Comparison of ENCODE assay signal across 13 cellular contexts in genomic region chr1:27562021-27562420, GRCh38. TPM values are rescaled to one million over a fixed set of nuclear protein-coding genes. Genes with fewer than 3 reads are reported as not detected.
DNase-seq lines count a peak whose midpoint lies in the region; ATAC-seq, FAIRE-seq and TF ChIP-seq lines count a peak whose summit lies in the region.
"Had no signal": no experiment of that assay in that cellular context is flagged by ENCODE, and none has a peak within 500 bp of the region (broad histone marks: within the 10 kb centered on the region; RNA-seq: fewer than 3 reads in every experiment).

No MANE protein-coding gene starts in this region.

- H3K4me3 Mint-ChIP-seq in activated T-cell treated with anti-CD3 and anti-CD28 coated beads, Interleukin-2, amount 50 U/mL, for 24 hours: no peak overlapping the region

- no peak for DNase-seq in breast epithelium (ENCODE audit: low spot score in 2 of 2)
- DNase-seq in mammary epithelial cell: no peak
- peak in 1 of 6 donors; percentile 42 for DNase-seq in pancreas
- DNase-seq in upper lobe of right lung: no peak
- no peak for DNase-seq in activated CD4-positive, alpha-beta T cell treated with anti-CD3 and anti-CD28 coated beads, Interleukin-2, amount 50 U/mL, for 1 hour
- DNase-seq in activated T-cell treated with anti-CD3 and anti-CD28 coated beads, Interleukin-2, amount 50 U/mL, for 24 hours: no peak
- no peak for DNase-seq in NCI-H2029 treated with DMSO at 0.1 percent for 48 hours (lab: John Stamatoyannopoulos, UW)
- DNase-seq: activated CD4-positive, CD25-positive, alpha-beta regulatory T cell treated with anti-CD3 and anti-CD28 coated beads, Interleukin-2, amount 50 U/mL, for 72 hours; activated naive CD4-positive, alpha-beta T cell; immature natural killer cell; NCI-H2171 had no signal

- no peak for FAIRE-seq in pancreas (lab: Jason Lieb, UNC)
- FAIRE-seq: GM18507 had no signal

- H3K27me3 ChIP-seq in breast epithelium: no peaks in the 10 kb centered on the region
- no peaks in the 10 kb centered on the region for H3K27me3 ChIP-seq in mammary epithelial cell (ENCODE audit: insufficient read depth, low read length)
- H3K27me3 ChIP-seq in gastroesophageal sphincter: no peaks in the 10 kb centered on the region
- no peaks in the 10 kb centered on the region for H3K27me3 ChIP-seq in pancreas
- H3K27me3 ChIP-seq in upper lobe of right lung: no peaks in the 10 kb centered on the region

- H3K27ac Mint-ChIP-seq in activated T-cell treated with anti-CD3 and anti-CD28 coated beads, Interleukin-2, amount 50 U/mL, for 24 hours: no peak overlapping the region

- dilution Hi-C loops in mammary epithelial cell (cut with HindIII; ENCODE audit: low sequenced_read_pairs): no loop called here

- H3K27ac ChIP-seq in breast epithelium: peak overlapping the region; percentile 65 to 95
- no peak overlapping the region for H3K27ac ChIP-seq in mammary epithelial cell (ENCODE audit: insufficient read depth, low read depth, low read length)
- H3K27ac ChIP-seq in gastroesophageal sphincter: peak overlapping the region; percentile 51 to 98 (median 94)
- H3K27ac ChIP-seq in pancreas: peak overlapping the region; percentile 12 to 64 (median 34)
- peak overlapping the region; percentile 51 for H3K27ac ChIP-seq in upper lobe of right lung

- no peak for TF ChIP-seq EP300 in gastroesophageal sphincter (IDR thresholded peaks at IDR 0.05)

- TF ChIP-seq CTCF in breast epithelium (IDR thresholded peaks at IDR 0.05) (no peak), mammary epithelial cell (conservative IDR thresholded peaks at IDR 0.05 in 1 of 2, IDR thresholded peaks at IDR 0.05 in 1 of 2; ENCODE audit: extremely low read depth in 1 of 2, insufficient read depth in 1 of 2, low read depth in 1 of 2, low read length in 2 of 2) (no peak), gastroesophageal sphincter (IDR thresholded peaks at IDR 0.05) (no peak), pancreas (IDR thresholded peaks at IDR 0.05) (no peak), upper lobe of right lung (IDR thresholded peaks at IDR 0.05) (no peak)

- TF ChIP-seq POLR2A in breast epithelium (IDR thresholded peaks at IDR 0.05) (no peak), gastroesophageal sphincter (IDR thresholded peaks at IDR 0.05) (no peak)

- CTCF ChIA-PET in mammary epithelial cell (lab: Charles Lee; ENCODE audit: low non-redundant PET): no interaction called here

- ATAC-seq in gastroesophageal sphincter (no peak), pancreas (no peak), upper lobe of right lung (no peak)

- peaks cover 86% of the 10 kb centered on the region for H3K79me2 ChIP-seq in mammary epithelial cell (ENCODE audit: insufficient read depth, low read length)

- H3K36me3 ChIP-seq in breast epithelium (no peaks in the 10 kb centered on the region), mammary epithelial cell (ENCODE audit: insufficient read depth, low read length) (peaks cover 2% of the 10 kb centered on the region), gastroesophageal sphincter (peaks cover 0 to 12% of the 10 kb centered on the region in 2 donors), pancreas (no peaks in the 10 kb centered on the region), upper lobe of right lung (peaks cover 4% of the 10 kb centered on the region)

- H3K9me3 ChIP-seq in breast epithelium (no peaks in the 10 kb centered on the region), mammary epithelial cell (replicated peaks; ENCODE audit: insufficient read depth, low read length) (no peaks in the 10 kb centered on the region), gastroesophageal sphincter (no peaks in the 10 kb centered on the region), pancreas (no peaks in the 10 kb centered on the region), upper lobe of right lung (no peaks in the 10 kb centered on the region)

- H3K36me3 Mint-ChIP-seq in activated T-cell treated with anti-CD3 and anti-CD28 coated beads, Interleukin-2, amount 50 U/mL, for 24 hours (ENCODE audit: low read depth): no peaks in the 10 kb centered on the region
- H3K36me3 Mint-ChIP-seq: immature natural killer cell had no signal

- H4K20me1 ChIP-seq in mammary epithelial cell (ENCODE audit: insufficient read depth, low read length): no peaks in the 10 kb centered on the region

- H3K9ac ChIP-seq in mammary epithelial cell (ENCODE audit: insufficient read depth, low read length): no peak overlapping the region

- H3K4me3 ChIP-seq in breast epithelium: peak overlapping the region in 2 of 3 donors; percentile 7 to 50
- H3K4me3 ChIP-seq in mammary epithelial cell (replicated peaks in 1 of 3; ENCODE audit: insufficient read depth in 1 of 3, low read depth in 2 of 3, low read length in 3 of 3): no peak overlapping the region
- H3K4me3 ChIP-seq in gastroesophageal sphincter: peak overlapping the region in 1 of 2 donors; percentile 26
- no peak overlapping the region for H3K4me3 ChIP-seq in pancreas
- no peak overlapping the region for H3K4me3 ChIP-seq in upper lobe of right lung

- WGBS in mammary epithelial cell (ENCODE audit: low coverage, missing lambda C conversion rate): 55% methylated on average over 4 of the region's 20 CpGs
- WGBS in gastroesophageal sphincter (ENCODE audit: low coverage in 1 of 2), 2 donors: 12 to 26% methylated on average over 4 to 5 of the region's 20 CpGs
- WGBS in pancreas, 2 donors: 78 to 80% methylated on average over 20 of the region's 20 CpGs

- H2AFZ ChIP-seq in mammary epithelial cell (ENCODE audit: low read depth, low read length): no peak overlapping the region

- peaks cover 15% of the 10 kb centered on the region for H3K4me1 Mint-ChIP-seq in activated T-cell treated with anti-CD3 and anti-CD28 coated beads, Interleukin-2, amount 50 U/mL, for 24 hours (ENCODE audit: low read depth)

- H3K4me1 ChIP-seq in breast epithelium: peaks cover 44 to 67% of the 10 kb centered on the region in 2 donors
- peaks cover 71% of the 10 kb centered on the region for H3K4me1 ChIP-seq in mammary epithelial cell (ENCODE audit: insufficient read depth, low read length)
- peaks cover 35 to 100% (median 82%) of the 10 kb centered on the region in 3 donors for H3K4me1 ChIP-seq in gastroesophageal sphincter
- H3K4me1 ChIP-seq in pancreas: peaks cover 29 to 54% (median 31%) of the 10 kb centered on the region in 3 donors
- H3K4me1 ChIP-seq in upper lobe of right lung: peaks cover 64% of the 10 kb centered on the region

- intact Hi-C loops in breast epithelium (cut with DNase I; ENCODE audit: low total_unique reads) (no loop called here), mammary epithelial cell (cut with micrococcal nuclease) (no loop called here), pancreas (cut with DNase I) (no loop called here), upper lobe of right lung (cut with DNase I) (no loop called here)

- no peak overlapping the region for H3K4me2 ChIP-seq in mammary epithelial cell (ENCODE audit: insufficient read depth, low read depth, low read length)

- no peaks in the 10 kb centered on the region for H3K27me3 Mint-ChIP-seq in activated T-cell treated with anti-CD3 and anti-CD28 coated beads, Interleukin-2, amount 50 U/mL, for 24 hours

- no TSS peak for BruUV-seq in mammary epithelial cell (replicated peaks; lab: Mats Ljungman, UMichigan)

- in situ Hi-C loops in mammary epithelial cell (cut with MboI; ENCODE audit: low sequenced_read_pairs in 2 of 2): loop anchor here in 1 of 2 donors (5.0 kb wide), 1 partner anchor 35 kb away; no protein-coding TSS in a partner anchor

- no peaks in the 10 kb centered on the region for H3K9me3 Mint-ChIP-seq in activated T-cell treated with anti-CD3 and anti-CD28 coated beads, Interleukin-2, amount 50 U/mL, for 24 hours
- H3K9me3 Mint-ChIP-seq: immature natural killer cell had no signal

RNA-seq across cellular contexts. Expression of gene AHDC1, which starts 41.9 kb away (rescaled TPM):
- total RNA-seq in breast epithelium: 10 to 100 TPM; 10.7 to 17.1 (median 15.4) TPM
- 10 to 100 TPM; 35.3 to 51.8 TPM for total RNA-seq in mammary epithelial cell
- polyA plus RNA-seq in mammary epithelial cell: 8.0 TPM
- polyA minus RNA-seq in mammary epithelial cell: 21.4 TPM
- total RNA-seq in gastroesophageal sphincter: 10 to 100 TPM; 18.2 to 50.3 (median 27.7) TPM
- 10 to 100 TPM; 10.4 to 22.4 (median 13.7) TPM for total RNA-seq in pancreas
- polyA plus RNA-seq in pancreas: 10 to 100 TPM; 16.3 to 27.5 TPM
- 34.2 TPM for total RNA-seq in upper lobe of right lung

Comparison
In these comparisons a context has a peak if more than half of its experiments do, and no peak if none do; other contexts are left out.
1. H3K4me3 ChIP-seq: peak in breast epithelium (2 of 3); none in mammary epithelial cell (0 of 3), pancreas (0 of 4) and upper lobe of right lung (single experiment).